In the genomic region with DNA sequence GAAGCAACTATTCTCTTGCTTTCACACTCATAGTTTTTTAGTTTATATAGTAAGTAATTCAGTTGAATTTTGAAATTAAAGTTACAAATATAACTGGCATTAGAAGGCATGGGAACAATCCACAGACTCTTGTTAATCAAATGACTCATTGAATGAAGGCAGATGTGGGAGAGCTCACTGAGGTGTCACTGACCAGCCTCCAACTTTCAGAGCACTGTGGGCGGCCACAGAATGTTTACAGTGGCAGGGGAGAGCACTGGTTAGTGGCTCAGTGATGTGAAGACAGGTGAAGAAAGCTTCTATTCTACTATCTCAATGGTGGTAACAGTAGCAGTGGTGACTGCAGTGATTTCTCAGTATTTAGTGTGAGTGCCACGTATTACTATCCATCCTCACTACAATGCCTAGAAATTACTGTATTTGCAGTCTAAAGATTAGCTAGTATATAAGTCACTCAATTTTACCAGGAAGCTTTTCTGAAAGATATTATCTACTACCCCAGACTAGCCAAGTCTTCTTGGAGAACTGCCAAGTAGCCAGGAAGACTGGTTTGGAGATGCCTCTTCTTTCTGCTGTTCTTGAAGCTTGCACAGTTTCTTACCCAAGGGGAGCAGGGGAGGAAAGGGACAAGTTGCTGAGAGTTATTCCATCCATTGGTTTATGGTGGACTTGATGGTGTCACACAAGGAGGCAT, we compare ENCODE assay signal across 12 cellular contexts.
DNase-seq lines count a peak whose midpoint lies in the region; ATAC-seq and TF ChIP-seq lines count a peak whose summit lies in the region.
"Had no signal": no experiment of that assay in that cellular context is flagged by ENCODE, and none has a peak within 500 bp of the region (broad histone marks: within the 10 kb centered on the region; RNA-seq: fewer than 3 reads in every experiment).

No MANE protein-coding gene starts in this region.

- H3K4me1 ChIP-seq in mucosa of rectum (ENCODE audit: control insufficient read depth in 2 of 2, insufficient read depth in 2 of 2, low read length in 2 of 2), result peaks cover 42 to 59% of the 10 kb centered on the region in 2 donors

- peak overlapping the region in 1 of 2 donors; percentile 5 for H3K9ac ChIP-seq in mucosa of rectum (ENCODE audit: low read depth in 1 of 2, low read length in 2 of 2)

- H3K36me3 ChIP-seq in brain microvascular endothelial cell (replicated peaks) (no peaks in the 10 kb centered on the region), mucosa of rectum (ENCODE audit: control insufficient read depth in 2 of 2, insufficient read depth in 2 of 2, low read length in 2 of 2) (no peaks in the 10 kb centered on the region)

- peak; percentile 68 for DNase-seq in COLO829 (ENCODE audit: low spot score)
- peak; percentile 94 for DNase-seq in HT-29 (ENCODE audit: low spot score)
- DNase-seq in brain microvascular endothelial cell, result peak; percentile 40
- DNase-seq in NCI-H82 treated with DMSO at 0.1 percent for 48 hours (lab: John Stamatoyannopoulos, UW; ENCODE audit: unreplicated experiment), result no peak
- no peak for DNase-seq in NCI-H2196 (lab: John Stamatoyannopoulos, UW; ENCODE audit: unreplicated experiment)
- DNase-seq in SW 1271 (lab: John Stamatoyannopoulos, UW), result no peak
- DNase-seq: activated naive CD8-positive, alpha-beta T cell treated with anti-CD3 and anti-CD28 coated beads, Interleukin-2, amount 10 ng/mL, durations not matched to agents 7 days and 5 days; natural killer cell; right cardiac atrium; T-helper 9 cell had no signal

- no peak for ATAC-seq in GM18517 (IDR thresholded peaks at IDR 0.05; ENCODE audit: unreplicated experiment)
- ATAC-seq: natural killer cell, right cardiac atrium had no signal

- no peaks in the 10 kb centered on the region for H3K9me3 ChIP-seq in mucosa of rectum (ENCODE audit: control insufficient read depth in 2 of 2, low read length in 2 of 2)

- H3K27ac ChIP-seq in brain microvascular endothelial cell (no peak overlapping the region), mucosa of rectum (ENCODE audit: low read depth in 2 of 2, low read length in 2 of 2) (peak overlapping the region; percentile 60 to 82)

- in situ Hi-C loops in brain microvascular endothelial cell (cut with HindIII; ENCODE audit: low pct_ligation_motif_present, low sequenced_read_pairs), result no loop called here

- H3K27me3 ChIP-seq in brain microvascular endothelial cell (replicated peaks) (no peaks in the 10 kb centered on the region), mucosa of rectum (ENCODE audit: control insufficient read depth in 2 of 2, insufficient read depth in 2 of 2, low read length in 2 of 2) (no peaks in the 10 kb centered on the region)

- no peak for TF ChIP-seq CTCF in brain microvascular endothelial cell (IDR thresholded peaks at IDR 0.05; ENCODE audit: low read depth, low read length, missing control alignments)

- no peak overlapping the region for H3K4me3 ChIP-seq in brain microvascular endothelial cell (ENCODE audit: low read depth, low read length)
- H3K4me3 ChIP-seq in mucosa of rectum (ENCODE audit: low read length in 2 of 2), result no peak overlapping the region

Comparison
In these comparisons a context has a peak if more than half of its experiments do, and no peak if none do; other contexts are left out.
1. DNase-seq: peak in COLO829 (single experiment), HT-29 (single experiment) and brain microvascular endothelial cell (single experiment); none in NCI-H82 treated with DMSO at 0.1 percent for 48 hours (single experiment), NCI-H2196 (single experiment) and SW 1271 (0 of 2).